ENCODE assay signal across 1 cellular context in genomic region chr4:5887361-5888221, GRCh38.
TF ChIP-seq lines count a peak whose summit lies in the region.

No MANE protein-coding gene starts in this region.

TF ChIP-seq in IMR-90, 13 proteins besides CTCF, POLR2A, EP300 and RAD21:
- TF ChIP-seq, protein P1, sequence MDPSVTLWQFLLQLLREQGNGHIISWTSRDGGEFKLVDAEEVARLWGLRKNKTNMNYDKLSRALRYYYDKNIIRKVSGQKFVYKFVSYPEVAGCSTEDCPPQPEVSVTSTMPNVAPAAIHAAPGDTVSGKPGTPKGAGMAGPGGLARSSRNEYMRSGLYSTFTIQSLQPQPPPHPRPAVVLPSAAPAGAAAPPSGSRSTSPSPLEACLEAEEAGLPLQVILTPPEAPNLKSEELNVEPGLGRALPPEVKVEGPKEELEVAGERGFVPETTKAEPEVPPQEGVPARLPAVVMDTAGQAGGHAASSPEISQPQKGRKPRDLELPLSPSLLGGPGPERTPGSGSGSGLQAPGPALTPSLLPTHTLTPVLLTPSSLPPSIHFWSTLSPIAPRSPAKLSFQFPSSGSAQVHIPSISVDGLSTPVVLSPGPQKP (IDR thresholded peaks at IDR 0.05; ENCODE audit: borderline replicate concordance, low read depth, low read length): no peak
- TF ChIP-seq NFE2L2 (IDR thresholded peaks at IDR 0.05; ENCODE audit: low read depth, low read length): no peak
- no peak for TF ChIP-seq RFX5 (IDR thresholded peaks at IDR 0.05; ENCODE audit: low read depth, low read length)
- TF ChIP-seq FOS (IDR thresholded peaks at IDR 0.05; ENCODE audit: low read depth, low read length): no peak
- no peak for TF ChIP-seq BHLHE40 (IDR thresholded peaks at IDR 0.05; ENCODE audit: low read depth, low read length)
- no peak for TF ChIP-seq MAZ (IDR thresholded peaks at IDR 0.05; ENCODE audit: borderline replicate concordance, low read depth, low read length)
- TF ChIP-seq SMC3 (IDR thresholded peaks at IDR 0.05; ENCODE audit: low read depth, low read length): no peak
- TF ChIP-seq, protein P2, sequence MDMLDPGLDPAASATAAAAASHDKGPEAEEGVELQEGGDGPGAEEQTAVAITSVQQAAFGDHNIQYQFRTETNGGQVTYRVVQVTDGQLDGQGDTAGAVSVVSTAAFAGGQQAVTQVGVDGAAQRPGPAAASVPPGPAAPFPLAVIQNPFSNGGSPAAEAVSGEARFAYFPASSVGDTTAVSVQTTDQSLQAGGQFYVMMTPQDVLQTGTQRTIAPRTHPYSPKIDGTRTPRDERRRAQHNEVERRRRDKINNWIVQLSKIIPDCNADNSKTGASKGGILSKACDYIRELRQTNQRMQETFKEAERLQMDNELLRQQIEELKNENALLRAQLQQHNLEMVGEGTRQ (IDR thresholded peaks at IDR 0.05; ENCODE audit: low read depth, low read length): no peak
- TF ChIP-seq MAFK (IDR thresholded peaks at IDR 0.05; ENCODE audit: low read depth, low read length): no peak
- TF ChIP-seq MXI1 (IDR thresholded peaks at IDR 0.05; ENCODE audit: borderline replicate concordance, low read depth, low read length): no peak
